8 cellular contexts compared by ENCODE assay signal in the genomic region with DNA sequence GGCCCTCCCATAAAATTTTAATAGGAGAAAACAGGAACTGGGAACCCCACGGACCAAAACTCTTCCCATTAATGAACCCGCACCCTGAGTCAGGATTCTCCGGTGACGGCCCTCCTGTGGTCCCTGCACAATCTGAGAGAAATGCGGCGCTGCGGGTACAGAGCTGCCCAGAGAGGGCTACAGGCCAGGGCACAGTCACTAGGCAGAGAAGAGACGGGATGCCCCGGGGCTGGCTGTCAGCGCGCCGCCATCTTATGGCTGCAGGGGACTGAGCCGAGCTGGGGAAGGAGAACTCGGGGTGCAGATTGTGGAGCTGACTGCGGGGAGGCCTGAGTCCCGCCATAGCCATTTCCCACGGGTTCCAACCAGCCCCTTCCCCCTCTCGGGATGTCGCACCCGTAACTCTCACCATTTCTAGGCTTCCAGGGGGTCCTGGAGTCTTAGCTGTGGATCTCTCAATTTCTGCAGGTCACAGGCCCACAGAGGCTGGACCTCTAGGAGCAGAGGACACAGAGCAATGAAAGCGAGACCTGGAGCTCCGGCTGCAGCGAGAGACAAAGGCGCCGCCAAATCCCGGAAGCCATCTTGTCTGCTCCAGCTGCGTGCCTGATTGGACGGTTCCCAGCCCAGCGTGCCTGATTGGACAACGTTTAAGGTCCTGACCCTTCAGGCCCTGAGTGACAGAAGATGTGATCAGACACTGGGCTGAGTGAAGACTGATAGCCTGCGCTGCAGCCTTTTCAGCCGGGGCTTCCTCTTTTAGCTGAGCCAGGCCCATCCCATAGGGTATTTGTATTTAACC. TPM values are rescaled to one million over a fixed set of nuclear protein-coding genes. Genes with fewer than 3 reads are reported as not detected.
DNase-seq lines count a peak whose midpoint lies in the region; ATAC-seq and FAIRE-seq lines count a peak whose summit lies in the region.

A gene (minus strand): TSS at position 591 of the 802 bp plus-strand sequence. CDS start 179 bp downstream, at position 412.

- H3K36me3 Mint-ChIP-seq in naive thymus-derived CD4-positive, alpha-beta T cell = peaks cover 0 to 40% (median 23%) of the 10 kb centered on the region in 5 donors
- H3K36me3 Mint-ChIP-seq in stimulated activated naive B cell treated with anti-CD40 and anti-IgM and Interleukin-4, amounts not matched to agents 10 μg/mL and 1 μg/mL and 100 μg/mL, for 72 hours = peaks cover 13 to 25% of the 10 kb centered on the region in 2 donors

- peaks cover 0 to 14% (median 0%) of the 10 kb centered on the region in 11 donors for H3K9me3 Mint-ChIP-seq in naive thymus-derived CD4-positive, alpha-beta T cell
- H3K9me3 Mint-ChIP-seq in stimulated activated naive B cell treated with anti-CD40 and anti-IgM and Interleukin-4, amounts not matched to agents 10 μg/mL and 1 μg/mL and 100 μg/mL, for 72 hours = peaks cover 0 to 2% of the 10 kb centered on the region in 2 donors

- intact Hi-C loops in naive thymus-derived CD4-positive, alpha-beta T cell (cut with micrococcal nuclease) = loop anchor here (1.0 to 10.0 kb wide), 14 partner anchors 71 to 1852 kb away; a partner anchor contains a TSS

- CTCF ChIA-PET in naive thymus-derived CD4-positive, alpha-beta T cell (lab: Charles Lee) = interaction anchor here (0.9 to 1.0 kb wide), 2 partner anchors 11 to 131 kb away, joined by 4 read pairs; no protein-coding TSS in a partner anchor

- H3K4me1 Mint-ChIP-seq in naive thymus-derived CD4-positive, alpha-beta T cell = peaks cover 14 to 59% (median 50%) of the 10 kb centered on the region in 7 donors
- peaks cover 17 to 40% of the 10 kb centered on the region in 2 donors for H3K4me1 Mint-ChIP-seq in stimulated activated naive B cell treated with anti-CD40 and anti-IgM and Interleukin-4, amounts not matched to agents 10 μg/mL and 1 μg/mL and 100 μg/mL, for 72 hours

- H3K36me3 ChIP-seq in naive thymus-derived CD4-positive, alpha-beta T cell (ENCODE audit: control insufficient read depth in 2 of 3, insufficient read depth in 3 of 3, low read length in 3 of 3) = peaks cover 0 to 5% (median 0%) of the 10 kb centered on the region in 3 experiments

- H3K27ac ChIP-seq in naive thymus-derived CD4-positive, alpha-beta T cell (ENCODE audit: low read depth, low read length) = peak within 1 kb of the TSS; percentile 95

- H3K27me3 Mint-ChIP-seq in naive thymus-derived CD4-positive, alpha-beta T cell = no peaks in the 10 kb centered on the region
- no peaks in the 10 kb centered on the region for H3K27me3 Mint-ChIP-seq in stimulated activated naive B cell treated with anti-CD40 and anti-IgM and Interleukin-4, amounts not matched to agents 10 μg/mL and 1 μg/mL and 100 μg/mL, for 72 hours

- H3K4me3 ChIP-seq in Jurkat, Clone E6-1 (ENCODE audit: low read length) = peak within 1 kb of the TSS; percentile 84
- H3K4me3 ChIP-seq in naive thymus-derived CD4-positive, alpha-beta T cell (ENCODE audit: low read length) = peak within 1 kb of the TSS; percentile 94

- peaks cover 9 to 30% of the 10 kb centered on the region in 2 donors for H3K4me1 ChIP-seq in naive thymus-derived CD4-positive, alpha-beta T cell (ENCODE audit: control insufficient read depth in 2 of 2, insufficient read depth in 2 of 2, low read length in 2 of 2)

- peak; percentile 79 for FAIRE-seq in RCC 7860 (lab: Jason Lieb, UNC)

- peak; percentile 86 for ATAC-seq in GM21619 (IDR thresholded peaks at IDR 0.05; ENCODE audit: unreplicated experiment)
- peak; percentile 95 for ATAC-seq in naive thymus-derived CD4-positive, alpha-beta T cell
- peak; percentile 96 to 97 for ATAC-seq in stimulated activated naive B cell treated with anti-CD40 and anti-IgM and Interleukin-4, amounts not matched to agents 10 μg/mL and 1 μg/mL and 100 μg/mL, for 72 hours (replicated peaks)

- H3K27ac Mint-ChIP-seq in naive thymus-derived CD4-positive, alpha-beta T cell = peak within 1 kb of the TSS; percentile 96 to 99 (median 98)
- H3K27ac Mint-ChIP-seq in stimulated activated naive B cell treated with anti-CD40 and anti-IgM and Interleukin-4, amounts not matched to agents 10 μg/mL and 1 μg/mL and 100 μg/mL, for 72 hours = peak within 1 kb of the TSS; percentile 99

- POLR2A ChIA-PET in naive thymus-derived CD4-positive, alpha-beta T cell (lab: Charles Lee) = interaction anchor here (0.7 to 4.1 kb wide), 11 partner anchors 72 to 413 kb away, joined by 3 to 30 read pairs (median 7); a partner anchor contains a TSS

- peak within 1 kb of the TSS; percentile 96 to 99 (median 98) for H3K4me3 Mint-ChIP-seq in naive thymus-derived CD4-positive, alpha-beta T cell
- peak within 1 kb of the TSS; percentile 99 to 100 for H3K4me3 Mint-ChIP-seq in stimulated activated naive B cell treated with anti-CD40 and anti-IgM and Interleukin-4, amounts not matched to agents 10 μg/mL and 1 μg/mL and 100 μg/mL, for 72 hours

- H3K9me3 ChIP-seq in naive thymus-derived CD4-positive, alpha-beta T cell (ENCODE audit: control insufficient read depth in 2 of 3, low read length in 3 of 3) = no peaks in the 10 kb centered on the region

- DNase-seq in DMS53 (lab: John Stamatoyannopoulos, UW) (peak; percentile 94), RCC 7860 (ENCODE audit: low spot score) (peak; percentile 77), activated T-helper 1 cell treated with Interleukin-2 at 50 U/mL for 16 hours (ENCODE audit: low read depth) (peak; percentile 74), fibroblast of gingiva (ENCODE audit: low read depth) (peak; percentile 91)
- DNase-seq in Jurkat, Clone E6-1 (ENCODE audit: low read depth, low spot score) = peak; percentile 95
- peak; percentile 68 to 90 (median 87) for DNase-seq in naive thymus-derived CD4-positive, alpha-beta T cell
- DNase-seq in stimulated activated naive B cell treated with anti-CD40 and anti-IgM and Interleukin-4, amounts not matched to agents 10 μg/mL and 1 μg/mL and 100 μg/mL, for 72 hours = peak; percentile 85

- H3K27me3 ChIP-seq in naive thymus-derived CD4-positive, alpha-beta T cell (ENCODE audit: control insufficient read depth in 2 of 2, insufficient read depth in 2 of 2, low read length in 2 of 2) = no peaks in the 10 kb centered on the region

RNA-seq across cellular contexts. Expression of the gene that starts here (rescaled TPM):
- polyA plus RNA-seq in Jurkat, Clone E6-1 (2012; ENCODE audit: insufficient read depth, insufficient read length) = 17.3 TPM
- total RNA-seq in naive thymus-derived CD4-positive, alpha-beta T cell = 10 to 100 TPM; 17.5 to 39.6 (median 24.0) TPM
- polyA plus RNA-seq in naive thymus-derived CD4-positive, alpha-beta T cell = 10 to 100 TPM; 21.4 to 29.4 TPM

Comparison
In these comparisons a context has a peak if more than half of its experiments do, and no peak if none do; other contexts are left out.
1. Peak in every context shown above with its lines: DNase-seq, ATAC-seq, H3K4me3 ChIP-seq and H3K27ac ChIP-seq.